ENCODE assay signal across 8 cellular contexts in the genomic region with DNA sequence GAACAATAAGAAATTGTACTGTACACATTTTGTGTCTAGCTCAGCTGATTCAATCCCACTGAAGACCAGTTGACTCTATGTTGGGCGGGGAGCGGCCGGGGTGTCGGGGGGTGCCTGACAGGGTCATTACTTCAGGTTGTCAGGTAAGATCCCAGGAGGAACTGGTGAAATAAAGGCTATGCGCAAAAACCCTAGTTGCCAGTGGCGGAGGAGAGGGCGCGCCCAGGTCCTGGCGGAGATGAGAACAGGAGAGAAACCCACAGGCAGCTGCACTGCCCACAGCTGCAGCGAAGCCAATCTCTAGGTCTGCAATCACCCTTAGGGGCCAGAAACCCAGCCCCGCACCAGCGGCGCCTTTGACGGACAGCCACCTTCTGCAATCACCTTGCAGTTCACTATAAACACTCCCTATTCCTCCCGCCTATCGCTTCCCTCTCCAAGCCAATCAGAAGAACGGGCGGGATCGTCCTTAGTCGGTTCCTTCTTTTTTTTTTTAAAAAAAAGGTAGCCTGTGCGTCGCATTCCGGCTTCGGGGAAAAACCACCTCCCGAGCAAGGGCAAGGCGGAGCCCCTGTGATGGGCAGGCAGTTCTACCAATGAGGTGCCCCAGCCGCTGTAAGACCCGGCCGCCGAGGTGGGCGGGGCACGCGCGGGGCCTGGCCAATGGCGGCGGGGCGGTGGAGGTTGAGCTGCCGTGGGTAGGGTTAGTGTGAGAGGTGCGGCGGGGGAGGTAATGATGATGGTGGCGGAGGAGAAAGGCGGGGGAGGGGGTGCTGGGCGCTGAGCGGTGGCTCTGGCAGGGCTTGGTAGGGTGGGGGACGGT. TPM values are rescaled to one million over a fixed set of nuclear protein-coding genes. Genes with fewer than 3 reads are reported as not detected.
A peak's percentile ranks its signal among the peaks of the same experiment; 100 is the strongest.
DNase-seq lines count a peak whose midpoint lies in the region; ATAC-seq and TF ChIP-seq lines count a peak whose summit lies in the region.

TSS of gene EHBP1 (plus strand) at position 707 of the 823 bp plus-strand sequence. CDS start 1,479 bp downstream, outside the sequence.

- H4K20me1 ChIP-seq in OCI-LY1 (ENCODE audit: insufficient read depth, low read length): no peaks in the 10 kb centered on the region

- H3F3A ChIP-seq in OCI-LY1 (ENCODE audit: insufficient read depth, low read length): no peaks in the 10 kb centered on the region

- H3K36me3 ChIP-seq in HUES64 (ENCODE audit: insufficient read depth, low read length): peaks cover 23% of the 10 kb centered on the region
- H3K36me3 ChIP-seq in OCI-LY1 (ENCODE audit: insufficient read depth, low read length): peaks cover 27% of the 10 kb centered on the region

- H3K4me1 ChIP-seq in HUES64 (ENCODE audit: insufficient read depth, low read length) (peaks cover 29% of the 10 kb centered on the region; the same call in 1 of the 2 replicates), OCI-LY1 (ENCODE audit: insufficient read depth, low read length, severe bottlenecking) (peaks cover 25% of the 10 kb centered on the region)

- no peaks in the 10 kb centered on the region for H3K9me3 ChIP-seq in HUES64 (ENCODE audit: insufficient read depth, low read depth, low read length)
- peaks cover 5% of the 10 kb centered on the region; the same call in 1 of the 2 replicates for H3K9me3 ChIP-seq in OCI-LY1 (ENCODE audit: low read length)

- peak within 1 kb of the TSS; percentile 87 for H3K4me3 Mint-ChIP-seq in Calu3 (ENCODE audit: low read depth, unreplicated experiment)

- peak within 1 kb of the TSS; percentile 63; the same call in 1 of the 2 replicates for H3K27ac ChIP-seq in HUES64 (ENCODE audit: low read depth, low read length)
- H3K27ac ChIP-seq in OCI-LY1 (ENCODE audit: low read depth, low read length, poor library complexity, severe bottlenecking): no peak within 1 kb of the TSS

- H3K27me3 Mint-ChIP-seq in Calu3 (ENCODE audit: unreplicated experiment): no peaks in the 10 kb centered on the region

- peaks cover 5% of the 10 kb centered on the region for H3K9me3 Mint-ChIP-seq in Calu3 (ENCODE audit: low read depth, unreplicated experiment)

- peak; percentile 99 for DNase-seq in Calu3
- peak; percentile 98 for DNase-seq in activated CD8-positive, alpha-beta memory T cell treated with anti-CD3 and anti-CD28 coated beads, Interleukin-2, amount 50 U/mL, for 4 hours
- DNase-seq in mesenteric fat pad (ENCODE audit: low spot score): peak; percentile 99
- DNase-seq in stimulated activated CD8-positive, alpha-beta memory T cell treated with anti-CD3 and anti-CD28 coated beads, Interleukin-15, amount 100 ng/mL, for 24 hours (ENCODE audit: low read depth): peak; percentile 92

- intact Hi-C loops in Calu3 (cut with micrococcal nuclease; ENCODE audit: unreplicated experiment): loop anchor here (5.0 kb wide), 2 partner anchors 62 to 248 kb away; no protein-coding TSS in a partner anchor

- H2AFZ ChIP-seq in OCI-LY1 (ENCODE audit: low read length): peak within 1 kb of the TSS; percentile 96; the same call in 1 of the 2 replicates

- H3K27ac Mint-ChIP-seq in Calu3 (ENCODE audit: unreplicated experiment): peak within 1 kb of the TSS; percentile 69

- H3K4me1 Mint-ChIP-seq in Calu3 (ENCODE audit: low read depth, unreplicated experiment): peaks cover 35% of the 10 kb centered on the region

- peak within 1 kb of the TSS; percentile 91 for H3K4me2 ChIP-seq in OCI-LY1 (ENCODE audit: low read length)

- no peak for TF ChIP-seq CTCF in Calu3 (IDR thresholded peaks at IDR 0.05; ENCODE audit: unreplicated experiment)
- TF ChIP-seq CTCF in OCI-LY1 (IDR thresholded peaks at IDR 0.05; ENCODE audit: low read length): no peak

- H3K4me3 ChIP-seq in HUES64 (ENCODE audit: low read length) (peak within 1 kb of the TSS; percentile 79), OCI-LY1 (ENCODE audit: low read depth, low read length, poor library complexity, severe bottlenecking) (peak within 1 kb of the TSS; percentile 76)

- in situ Hi-C loops in endometrial microvascular endothelial cells (cut with HindIII; ENCODE audit: inconsistent ontology term, low pct_unique_long_range_greater_than_20kb, low sequenced_read_pairs): no loop called here

- CTCF ChIA-PET in Calu3 (lab: Charles Lee): interaction anchor here (0.6 to 2.2 kb wide), 6 partner anchors 14 to 782 kb away, joined by 3 to 11 read pairs (median 5); no protein-coding TSS in a partner anchor

- H3K9me2 ChIP-seq in OCI-LY1 (ENCODE audit: low read depth, low read length): no peaks in the 10 kb centered on the region

- H3K79me2 ChIP-seq in OCI-LY1 (ENCODE audit: insufficient read depth, low read length): no peaks in the 10 kb centered on the region

- BruUV-seq in Calu3 (replicated peaks; lab: Mats Ljungman, UMichigan): no TSS peak

- peak within 1 kb of the TSS; percentile 66 for H3K9ac ChIP-seq in HUES64 (ENCODE audit: low read depth, low read length)
- peak within 1 kb of the TSS; percentile 73 for H3K9ac ChIP-seq in OCI-LY1 (ENCODE audit: low read length)

- ATAC-seq in GM21447 (IDR thresholded peaks at IDR 0.05; ENCODE audit: unreplicated experiment): peak; percentile 94

- H3K36me3 Mint-ChIP-seq in Calu3 (ENCODE audit: insufficient read depth, unreplicated experiment): peaks cover 37% of the 10 kb centered on the region

- 1% methylated on average over 45 of the region's 45 CpGs for WGBS in HUES64

- H3K27me3 ChIP-seq in HUES64 (ENCODE audit: insufficient read depth, low read length) (no peaks in the 10 kb centered on the region), OCI-LY1 (ENCODE audit: insufficient read depth, low read length) (no peaks in the 10 kb centered on the region)

RNA-seq across cellular contexts. Expression of gene EHBP1, which starts in this region (rescaled TPM):
- 82.9 and 89.2 TPM in 2 replicates for total RNA-seq in Calu3 (2022)
- 23.1 TPM for polyA plus RNA-seq in HUES64 (2013, experiment 1 of 2)
- 31.1 TPM for polyA plus RNA-seq in HUES64 (2013, experiment 2 of 2)
- 29.9 TPM for total RNA-seq in endometrial microvascular endothelial cells (ENCODE audit: inconsistent ontology term)
- total RNA-seq in mesenteric fat pad: 70.8 TPM
